In genomic region chr10:122838880-122839279, GRCh38 we compare ENCODE assay signal across 28 cellular contexts. TPM values are rescaled to one million over a fixed set of nuclear protein-coding genes. Genes with fewer than 3 reads are reported as not detected.
"Had no signal": no experiment of that assay in that cellular context is flagged by ENCODE, and none has a peak within 500 bp of the region (broad histone marks: within the 10 kb centered on the region; RNA-seq: fewer than 3 reads in every experiment).

No MANE protein-coding gene starts in this region.

- H3K36me3 ChIP-seq: colonic mucosa, gastrocnemius medialis had no signal

- FAIRE-seq: colon, endometrium, endothelial cell of umbilical vein, frontal cortex had no signal

- DNase-seq: colonic mucosa; cortex of kidney; dermis blood vessel endothelial cell; dorsolateral prefrontal cortex; effector CD4-positive, alpha-beta T cell; effector CD8-positive, alpha-beta T cell; effector memory CD4-positive, alpha-beta T cell; effector memory CD8-positive, alpha-beta T cell; endodermal cell; erythroblast; esophagus squamous epithelium; foreskin fibroblast; foreskin keratinocyte; foreskin melanocyte; gastrocnemius medialis; glutamatergic neuron; head of caudate nucleus; heart left ventricle; heart right ventricle had no signal

- H3K4me1 ChIP-seq: colonic mucosa, esophagus muscularis mucosa, esophagus squamous epithelium, foreskin keratinocyte, gastrocnemius medialis, gastroesophageal sphincter, heart left ventricle, heart right ventricle had no signal

- H3K9me3 ChIP-seq: colonic mucosa, esophagus squamous epithelium, gastrocnemius medialis had no signal

- H3K4me3 ChIP-seq: colonic mucosa, coronary artery, dorsolateral prefrontal cortex, esophagus muscularis mucosa, esophagus squamous epithelium, gastrocnemius medialis, gastroesophageal sphincter, heart left ventricle, heart right ventricle had no signal

- ATAC-seq: effector memory CD8-positive, alpha-beta T cell; esophagus mucosa; foreskin keratinocyte; gastrocnemius medialis; gastroesophageal sphincter; heart left ventricle; heart right ventricle had no signal

- H3K27me3 ChIP-seq: colonic mucosa, dorsolateral prefrontal cortex, esophagus muscularis mucosa, esophagus squamous epithelium, foreskin keratinocyte, gastrocnemius medialis, gastroesophageal sphincter, heart left ventricle, heart right ventricle had no signal

- H3K27ac ChIP-seq: colonic mucosa, coronary artery, dorsolateral prefrontal cortex, epithelial cell of prostate, esophagus muscularis mucosa, esophagus squamous epithelium, foreskin keratinocyte, gastrocnemius medialis, gastroesophageal sphincter, heart left ventricle, heart right ventricle had no signal

RNA-seq across cellular contexts. Expression of gene FAM24B, which starts 40.5 kb away (rescaled TPM):
- total RNA-seq: gastrocnemius medialis had no signal
